In genomic region chr17:48429156-48429555, GRCh38 we compare ENCODE assay signal across 11 cellular contexts. TPM values are rescaled to one million over a fixed set of nuclear protein-coding genes. Genes with fewer than 3 reads are reported as not detected.
DNase-seq lines count a peak whose midpoint lies in the region; ATAC-seq and TF ChIP-seq lines count a peak whose summit lies in the region.
"Had no signal": no experiment of that assay in that cellular context is flagged by ENCODE, and none has a peak within 500 bp of the region (broad histone marks: within the 10 kb centered on the region; RNA-seq: fewer than 3 reads in every experiment).

No MANE protein-coding gene starts in this region.

- H3K4me3 Mint-ChIP-seq in activated naive CD4-positive, alpha-beta T cell treated with anti-CD3 and anti-CD28 coated beads for 36 hours: peak overlapping the region; percentile 95

- H3K9ac ChIP-seq in iPS-15b (ENCODE audit: low read depth, low read length): no peak overlapping the region

- CTCF ChIA-PET in activated naive CD4-positive, alpha-beta T cell treated with anti-CD3 and anti-CD28 coated beads for 36 hours (lab: Charles Lee): interaction anchor here (1.0 to 1.6 kb wide), 3 partner anchors 11 to 28 kb away, joined by 4 to 9 read pairs (median 5); no protein-coding TSS in a partner anchor

- peaks cover 13% of the 10 kb centered on the region for H3K36me3 Mint-ChIP-seq in activated naive CD4-positive, alpha-beta T cell treated with anti-CD3 and anti-CD28 coated beads for 36 hours (ENCODE audit: low read depth)

- intact Hi-C loops in activated naive CD4-positive, alpha-beta T cell treated with anti-CD3 and anti-CD28 coated beads for 36 hours (cut with micrococcal nuclease): loop anchor here (1.0 to 10.0 kb wide), 3 partner anchors 12 to 766 kb away; no protein-coding TSS in a partner anchor
- intact Hi-C loops in cardiac septum (cut with DNase I): no loop called here

- no peaks in the 10 kb centered on the region for H3K9me3 Mint-ChIP-seq in activated naive CD4-positive, alpha-beta T cell treated with anti-CD3 and anti-CD28 coated beads for 36 hours

- TF ChIP-seq CTCF in thoracic aorta (IDR thresholded peaks at IDR 0.05): no peak

- H3K4me1 Mint-ChIP-seq in activated naive CD4-positive, alpha-beta T cell treated with anti-CD3 and anti-CD28 coated beads for 36 hours (ENCODE audit: low read depth): peaks cover 66% of the 10 kb centered on the region

- peak overlapping the region; percentile 96 for H3K27ac Mint-ChIP-seq in activated naive CD4-positive, alpha-beta T cell treated with anti-CD3 and anti-CD28 coated beads for 36 hours

- H3K27me3 Mint-ChIP-seq in activated naive CD4-positive, alpha-beta T cell treated with anti-CD3 and anti-CD28 coated beads for 36 hours (ENCODE audit: low read depth): no peaks in the 10 kb centered on the region

- no peaks in the 10 kb centered on the region for H3K9me3 ChIP-seq in iPS-15b (ENCODE audit: control insufficient read depth, insufficient read depth, low read length)
- no peaks in the 10 kb centered on the region for H3K9me3 ChIP-seq in thoracic aorta

- DNase-seq in activated naive CD4-positive, alpha-beta T cell treated with anti-CD3 and anti-CD28 coated beads for 36 hours: peak; percentile 59
- DNase-seq in activated naive CD4-positive, alpha-beta T cell treated with anti-CD3 and anti-CD28 coated beads, Interleukin-2, amount 50 U/mL, for 16 hours: no peak
- DNase-seq in activated CD4-positive, alpha-beta T cell treated with anti-CD3 and anti-CD28 coated beads, Interleukin-2, amount 50 U/mL, for 1 hour: peak; percentile 22
- DNase-seq in thoracic aorta (ENCODE audit: low spot score) (no peak), NCI-H2171 treated with DMSO at 0.1 percent for 48 hours (lab: John Stamatoyannopoulos, UW) (no peak), cardiac septum (ENCODE audit: low spot score) (no peak)
- DNase-seq: caudate nucleus, IMR-90 had no signal

- no peak overlapping the region for H3K27ac ChIP-seq in thoracic aorta

- H3K36me3 ChIP-seq in iPS-15b (ENCODE audit: control insufficient read depth, insufficient read depth, low read length): no peaks in the 10 kb centered on the region
- no peaks in the 10 kb centered on the region for H3K36me3 ChIP-seq in thoracic aorta

- ATAC-seq in thoracic aorta (ENCODE audit: insufficient number of reproducible peaks, low FRiP score, low read depth) (no peak), SK-N-SH treated with all-trans-retinoic acid at 6 μM for 48 hours (no peak)

- H3K4me1 ChIP-seq in iPS-15b (ENCODE audit: control insufficient read depth, insufficient read depth, low read length) (no peaks in the 10 kb centered on the region), thoracic aorta (ENCODE audit: control insufficient read depth in 1 of 2, low read depth in 2 of 2) (peaks cover 0 to 7% of the 10 kb centered on the region in 2 donors)

- peaks cover 50% of the 10 kb centered on the region for H3K27me3 ChIP-seq in iPS-15b (ENCODE audit: control insufficient read depth, insufficient read depth, low read length)
- H3K27me3 ChIP-seq in thoracic aorta (replicated peaks; ENCODE audit: insufficient read depth): no peaks in the 10 kb centered on the region

- peak overlapping the region; percentile 5 for H3K4me3 ChIP-seq in iPS-15b (ENCODE audit: low read depth, low read length)
- peak overlapping the region; percentile 52 for H3K4me3 ChIP-seq in thoracic aorta

TF ChIP-seq in SK-N-SH treated with all-trans-retinoic acid at 6 μM for 48 hours, 23 proteins besides CTCF, POLR2A, EP300 and RAD21:
- TF ChIP-seq ZNF565 (CRISPR knock-in tag; conservative IDR thresholded peaks at IDR 0.05; ENCODE audit: low read depth) (no peak), RARB (CRISPR knock-in tag; IDR thresholded peaks at IDR 0.05) (no peak), GLIS3 (CRISPR knock-in tag; IDR thresholded peaks at IDR 0.05) (no peak), ISL1 (CRISPR knock-in tag; IDR thresholded peaks at IDR 0.05) (no peak), BACH2 (CRISPR knock-in tag; IDR thresholded peaks at IDR 0.05; ENCODE audit: borderline replicate concordance) (no peak), ZNF70 (CRISPR knock-in tag; IDR thresholded peaks at IDR 0.05) (no peak), PPARA (CRISPR knock-in tag; IDR thresholded peaks at IDR 0.05; ENCODE audit: borderline replicate concordance) (no peak), TSHZ2 (CRISPR knock-in tag; IDR thresholded peaks at IDR 0.05) (no peak), ZFP3 (CRISPR knock-in tag; IDR thresholded peaks at IDR 0.05) (no peak), ZNF8 (CRISPR knock-in tag; IDR thresholded peaks at IDR 0.05) (no peak), ARNTL (CRISPR knock-in tag; IDR thresholded peaks at IDR 0.05; ENCODE audit: borderline replicate concordance, low read depth) (no peak), OSR1 (CRISPR knock-in tag; IDR thresholded peaks at IDR 0.05) (no peak), TOX (CRISPR knock-in tag; IDR thresholded peaks at IDR 0.05; ENCODE audit: borderline replicate concordance) (no peak), ZFP30 (CRISPR knock-in tag; IDR thresholded peaks at IDR 0.05) (no peak), POU6F1 (CRISPR knock-in tag; IDR thresholded peaks at IDR 0.05; ENCODE audit: borderline replicate concordance, low read depth) (no peak)
- TF ChIP-seq, protein P1, sequence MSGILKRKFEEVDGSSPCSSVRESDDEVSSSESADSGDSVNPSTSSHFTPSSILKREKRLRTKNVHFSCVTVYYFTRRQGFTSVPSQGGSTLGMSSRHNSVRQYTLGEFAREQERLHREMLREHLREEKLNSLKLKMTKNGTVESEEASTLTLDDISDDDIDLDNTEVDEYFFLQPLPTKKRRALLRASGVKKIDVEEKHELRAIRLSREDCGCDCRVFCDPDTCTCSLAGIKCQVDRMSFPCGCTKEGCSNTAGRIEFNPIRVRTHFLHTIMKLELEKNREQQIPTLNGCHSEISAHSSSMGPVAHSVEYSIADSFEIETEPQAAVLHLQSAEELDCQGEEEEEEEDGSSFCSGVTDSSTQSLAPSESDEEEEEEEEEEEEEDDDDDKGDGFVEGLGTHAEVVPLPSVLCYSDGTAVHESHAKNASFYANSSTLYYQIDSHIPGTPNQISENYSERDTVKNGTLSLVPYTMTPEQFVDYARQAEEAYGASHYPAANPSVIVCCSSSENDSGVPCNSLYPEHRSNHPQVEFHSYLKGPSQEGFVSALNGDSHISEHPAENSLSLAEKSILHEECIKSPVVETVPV (CRISPR knock-in tag; IDR thresholded peaks at IDR 0.05): no peak

RNA-seq across cellular contexts. Expression of gene SKAP1, which starts 0.9 kb away (rescaled TPM):
- 10 to 100 TPM; 60.3 to 60.5 TPM for total RNA-seq in activated naive CD4-positive, alpha-beta T cell treated with anti-CD3 and anti-CD28 coated beads for 36 hours
- total RNA-seq in thoracic aorta: 1 to 10 TPM in 1 of 2 donors, not detected in 1; 2.6 TPM
- not detected for total RNA-seq in cardiac septum
- total RNA-seq: IMR-90, osteoblast had no signal

Comparison
In these comparisons a context has a peak if more than half of its experiments do, and no peak if none do; other contexts are left out.
1. DNase-seq: peak in activated naive CD4-positive, alpha-beta T cell treated with anti-CD3 and anti-CD28 coated beads for 36 hours (single experiment) and activated CD4-positive, alpha-beta T cell treated with anti-CD3 and anti-CD28 coated beads, Interleukin-2, amount 50 U/mL, for 1 hour (single experiment); none in activated naive CD4-positive, alpha-beta T cell treated with anti-CD3 and anti-CD28 coated beads, Interleukin-2, amount 50 U/mL, for 16 hours (single experiment), thoracic aorta (single experiment), NCI-H2171 treated with DMSO at 0.1 percent for 48 hours (single experiment) and cardiac septum (single experiment).
2. RNA of gene SKAP1, which starts 0.9 kb away (total RNA-seq): 60.3 to 60.5 TPM in activated naive CD4-positive, alpha-beta T cell treated with anti-CD3 and anti-CD28 coated beads for 36 hours; 2.6 TPM in thoracic aorta and not detected in cardiac septum (single experiment); every median in the first group is over 10 times any median in the second.